In genomic region chr18:59357928-59358327, GRCh38 we compare ENCODE assay signal across 8 cellular contexts. TPM values are rescaled to one million over a fixed set of nuclear protein-coding genes. Genes with fewer than 3 reads are reported as not detected.
A peak's percentile ranks its signal among the peaks of the same experiment; 100 is the strongest.
DNase-seq lines count a peak whose midpoint lies in the region; ATAC-seq and TF ChIP-seq lines count a peak whose summit lies in the region.

No MANE protein-coding gene starts in this region.

- POLR2A ChIA-PET in RWPE1 (lab: Yijun Ruan, JAX; ENCODE audit: low non-redundant PET), result no interaction called here

- no peak overlapping the region for H3K27ac ChIP-seq in RWPE1
- peak overlapping the region; percentile 87 for H3K27ac ChIP-seq in effector memory CD4-positive, alpha-beta T cell (ENCODE audit: insufficient read depth, low read length, poor library complexity, severe bottlenecking)

- TF ChIP-seq CTCF in RWPE1 (conservative IDR thresholded peaks at IDR 0.05; ENCODE audit: low read depth), result no peak

- peak overlapping the region; percentile 99 for H3K27ac Mint-ChIP-seq in activated CD8-positive, alpha-beta memory T cell treated with anti-CD3 and anti-CD28 coated beads, Interleukin-2, amount 10 ng/mL, durations not matched to agents 7 days and 5 days
- peak overlapping the region in 5 of 6 donors; percentile 80 to 95 (median 90) for H3K27ac Mint-ChIP-seq in naive B cell

- peaks cover 36% of the 10 kb centered on the region for H3K4me1 Mint-ChIP-seq in activated CD8-positive, alpha-beta memory T cell treated with anti-CD3 and anti-CD28 coated beads, Interleukin-2, amount 10 ng/mL, durations not matched to agents 7 days and 5 days
- H3K4me1 Mint-ChIP-seq in naive B cell, result peaks cover 22 to 31% (median 23%) of the 10 kb centered on the region in 3 donors

- peaks cover 25% of the 10 kb centered on the region for H3K36me3 Mint-ChIP-seq in activated CD8-positive, alpha-beta memory T cell treated with anti-CD3 and anti-CD28 coated beads, Interleukin-2, amount 10 ng/mL, durations not matched to agents 7 days and 5 days
- peaks cover 5% of the 10 kb centered on the region in 2 donors for H3K36me3 Mint-ChIP-seq in naive B cell

- no peak for ATAC-seq in activated CD8-positive, alpha-beta memory T cell treated with anti-CD3 and anti-CD28 coated beads, Interleukin-2, amount 10 ng/mL, durations not matched to agents 7 days and 5 days
- ATAC-seq in naive B cell (ENCODE audit: low read depth in 2 of 2) (no peak), GM21529 (IDR thresholded peaks at IDR 0.05; ENCODE audit: unreplicated experiment) (no peak)

- CTCF ChIA-PET in activated CD8-positive, alpha-beta memory T cell treated with anti-CD3 and anti-CD28 coated beads, Interleukin-2, amount 10 ng/mL, durations not matched to agents 7 days and 5 days (lab: Charles Lee), result interaction anchor here (1.1 to 2.3 kb wide), 2 partner anchors 20 to 40 kb away, joined by 3 to 5 read pairs; partner anchors contain the start of gene CPLX4
- CTCF ChIA-PET in RWPE1 (lab: Yijun Ruan, JAX), result interaction anchor here (0.7 kb wide), 1 partner anchor 31 kb away, joined by 4 read pairs; no protein-coding TSS in a partner anchor

- H3K4me1 ChIP-seq in effector memory CD4-positive, alpha-beta T cell (ENCODE audit: control insufficient read depth, insufficient read depth, low read length, poor library complexity, severe bottlenecking), result peaks cover 9% of the 10 kb centered on the region

- H3K27me3 Mint-ChIP-seq in activated CD8-positive, alpha-beta memory T cell treated with anti-CD3 and anti-CD28 coated beads, Interleukin-2, amount 10 ng/mL, durations not matched to agents 7 days and 5 days, result no peaks in the 10 kb centered on the region
- peaks cover 0 to under 1% (median 0%) of the 10 kb centered on the region in 3 donors for H3K27me3 Mint-ChIP-seq in naive B cell

- H3K36me3 ChIP-seq in effector memory CD4-positive, alpha-beta T cell (ENCODE audit: control insufficient read depth, insufficient read depth, low read length), result peaks cover 16% of the 10 kb centered on the region

- peak overlapping the region; percentile 100 for H3K4me3 Mint-ChIP-seq in activated CD8-positive, alpha-beta memory T cell treated with anti-CD3 and anti-CD28 coated beads, Interleukin-2, amount 10 ng/mL, durations not matched to agents 7 days and 5 days
- peak overlapping the region; percentile 85 to 100 (median 97) for H3K4me3 Mint-ChIP-seq in naive B cell

- H3K27me3 ChIP-seq in effector memory CD4-positive, alpha-beta T cell (replicated peaks; ENCODE audit: control insufficient read depth, insufficient read depth, low read length, poor library complexity, severe bottlenecking), result no peaks in the 10 kb centered on the region

- H3K4me3 ChIP-seq in effector memory CD4-positive, alpha-beta T cell (ENCODE audit: insufficient read depth, low read depth, low read length, poor library complexity, severe bottlenecking), result peak overlapping the region; percentile 90

- no peaks in the 10 kb centered on the region for H3K9me3 ChIP-seq in effector memory CD4-positive, alpha-beta T cell (ENCODE audit: control insufficient read depth, low read length)

- no peak for DNase-seq in activated CD8-positive, alpha-beta memory T cell treated with anti-CD3 and anti-CD28 coated beads, Interleukin-2, amount 10 ng/mL, durations not matched to agents 7 days and 5 days
- DNase-seq in activated CD8-positive, alpha-beta memory T cell treated with anti-CD3 and anti-CD28 coated beads, Interleukin-2, amount 50 U/mL, for 4 hours, result no peak
- peak; percentile 16 for DNase-seq in RWPE1 (ENCODE audit: low spot score)
- no peak for DNase-seq in effector memory CD4-positive, alpha-beta T cell
- DNase-seq in naive B cell, result no peak
- no peak for DNase-seq in GM19238 (ENCODE audit: insufficient read length, low spot score)
- DNase-seq in Ammon's horn (ENCODE audit: low spot score), result no peak

- no peaks in the 10 kb centered on the region for H3K9me3 Mint-ChIP-seq in activated CD8-positive, alpha-beta memory T cell treated with anti-CD3 and anti-CD28 coated beads, Interleukin-2, amount 10 ng/mL, durations not matched to agents 7 days and 5 days (ENCODE audit: low read depth)
- H3K9me3 Mint-ChIP-seq in naive B cell, result no peaks in the 10 kb centered on the region

RNA-seq across cellular contexts. Expression of gene LMAN1, which starts 1.1 kb away (rescaled TPM):
- total RNA-seq in activated CD8-positive, alpha-beta memory T cell treated with anti-CD3 and anti-CD28 coated beads, Interleukin-2, amount 10 ng/mL, durations not matched to agents 7 days and 5 days, result 10 to 100 TPM; 69.5 to 87.8 TPM
- 10 to 100 TPM; 24.3 to 35.2 (median 27.6) TPM for polyA plus RNA-seq in naive B cell (ENCODE audit: low read depth in 6 of 6)

RNA-seq across cellular contexts. Expression of gene CPLX4, which starts 39.5 kb away (rescaled TPM):
- not detected for total RNA-seq in activated CD8-positive, alpha-beta memory T cell treated with anti-CD3 and anti-CD28 coated beads, Interleukin-2, amount 10 ng/mL, durations not matched to agents 7 days and 5 days
- not detected for polyA plus RNA-seq in naive B cell (ENCODE audit: low read depth in 6 of 6)
